ENCODE assay signal across 9 cellular contexts in genomic region chr14:20954736-20955537, GRCh38. TPM values are rescaled to one million over a fixed set of nuclear protein-coding genes. Genes with fewer than 3 reads are reported as not detected.
DNase-seq lines count a peak whose midpoint lies in the region; ATAC-seq and TF ChIP-seq lines count a peak whose summit lies in the region.
"Not testable (repeated sequence)": the region's sequence is repeated elsewhere in the genome, so short reads cannot be mapped to it uniquely, and the experiment has no call there.
"Had no signal": no experiment of that assay in that cellular context is flagged by ENCODE, and none has a peak within 500 bp of the region (broad histone marks: within the 10 kb centered on the region; RNA-seq: fewer than 3 reads in every experiment).

Gene RNASE2, plus strand, starts transcription at chr14:20955487. Its CDS starts 285 bp downstream, at chr14:20955772.

- not testable (repeated sequence) for H3K4me3 ChIP-seq in liver (ENCODE audit: low read depth in 1 of 3, low read length in 3 of 3)

- POLR2A ChIA-PET in CD4-positive, alpha-beta T cell (lab: Charles Lee); activated naive CD8-positive, alpha-beta T cell treated with anti-CD3 and anti-CD28 coated beads, Interleukin-2, amount 10 ng/mL, durations not matched to agents 7 days and 5 days (lab: Charles Lee): not testable (repeated sequence)

- CTCF ChIA-PET in CD4-positive, alpha-beta T cell (lab: Charles Lee) = interaction anchor here (1.1 kb wide), 1 partner anchor 16 kb away, joined by 4 read pairs; no protein-coding TSS in a partner anchor

- WGBS in liver = 42% methylated on average over 4 of the region's 4 CpGs

- intact Hi-C loops in CD4-positive, alpha-beta T cell (cut with DNase I, micrococcal nuclease); posterior vena cava (cut with DNase I): not testable (repeated sequence)

- H3K36me3 ChIP-seq in liver (ENCODE audit: control insufficient read depth in 4 of 4, insufficient read depth in 3 of 4, low read depth in 1 of 4, low read length in 3 of 4) = not testable (repeated sequence)

- TF ChIP-seq CTCF in CD4-positive, alpha-beta T cell (IDR thresholded peaks at IDR 0.05); liver (IDR thresholded peaks at IDR 0.05; ENCODE audit: low read depth, low read length, missing input control): not testable (repeated sequence)

- H3K9ac ChIP-seq in liver (ENCODE audit: low read depth in 1 of 2, low read length in 2 of 2) = not testable (repeated sequence)

- peak within 1 kb of the TSS; percentile 56 for H3K4me3 Mint-ChIP-seq in CD4-positive, alpha-beta T cell
- peak within 1 kb of the TSS; percentile 18 for H3K4me3 Mint-ChIP-seq in activated naive CD8-positive, alpha-beta T cell treated with anti-CD3 and anti-CD28 coated beads, Interleukin-2, amount 10 ng/mL, durations not matched to agents 7 days and 5 days

- not testable (repeated sequence) for H3K9me3 ChIP-seq in CD4-positive, alpha-beta T cell (ENCODE audit: control insufficient read depth, low read length); liver (ENCODE audit: control insufficient read depth in 4 of 4, low read length in 3 of 4)

- not testable (repeated sequence) for ATAC-seq in CD4-positive, alpha-beta T cell (ENCODE audit: poor library complexity); activated naive CD8-positive, alpha-beta T cell treated with anti-CD3 and anti-CD28 coated beads, Interleukin-2, amount 10 ng/mL, durations not matched to agents 7 days and 5 days (ENCODE audit: low read depth)

- H3K4me1 Mint-ChIP-seq in CD4-positive, alpha-beta T cell (ENCODE audit: low read depth) = peaks cover 23% of the 10 kb centered on the region
- H3K4me1 Mint-ChIP-seq in activated naive CD8-positive, alpha-beta T cell treated with anti-CD3 and anti-CD28 coated beads, Interleukin-2, amount 10 ng/mL, durations not matched to agents 7 days and 5 days = peaks cover 14% of the 10 kb centered on the region

- not testable (repeated sequence) for H3K27ac ChIP-seq in CD4-positive, alpha-beta T cell (ENCODE audit: low read depth, low read length); liver (ENCODE audit: low read depth in 1 of 2, low read length in 2 of 2)

- H3K27ac Mint-ChIP-seq in CD4-positive, alpha-beta T cell = peak within 1 kb of the TSS; percentile 15
- not testable (repeated sequence) for H3K27ac Mint-ChIP-seq in activated naive CD8-positive, alpha-beta T cell treated with anti-CD3 and anti-CD28 coated beads, Interleukin-2, amount 10 ng/mL, durations not matched to agents 7 days and 5 days

- not testable (repeated sequence) for H3K27me3 Mint-ChIP-seq in CD4-positive, alpha-beta T cell
- peaks cover 17% of the 10 kb centered on the region for H3K27me3 Mint-ChIP-seq in activated naive CD8-positive, alpha-beta T cell treated with anti-CD3 and anti-CD28 coated beads, Interleukin-2, amount 10 ng/mL, durations not matched to agents 7 days and 5 days

- H3K36me3 Mint-ChIP-seq in CD4-positive, alpha-beta T cell (ENCODE audit: low read depth); activated naive CD8-positive, alpha-beta T cell treated with anti-CD3 and anti-CD28 coated beads, Interleukin-2, amount 10 ng/mL, durations not matched to agents 7 days and 5 days: not testable (repeated sequence)

- not testable (repeated sequence) for H3K27me3 ChIP-seq in CD4-positive, alpha-beta T cell (ENCODE audit: control insufficient read depth, insufficient read depth, low read length); liver (ENCODE audit: control insufficient read depth in 4 of 4, insufficient read depth in 4 of 4, low read length in 3 of 4)

- H3K9me3 Mint-ChIP-seq in CD4-positive, alpha-beta T cell; activated naive CD8-positive, alpha-beta T cell treated with anti-CD3 and anti-CD28 coated beads, Interleukin-2, amount 10 ng/mL, durations not matched to agents 7 days and 5 days: not testable (repeated sequence)

- not testable (repeated sequence) for TF ChIP-seq RAD21 in liver (IDR thresholded peaks at IDR 0.05)

- not testable (repeated sequence) for DNase-seq in CD4-positive, alpha-beta T cell; activated naive CD8-positive, alpha-beta T cell treated with anti-CD3 and anti-CD28 coated beads, Interleukin-2, amount 10 ng/mL, durations not matched to agents 7 days and 5 days
- DNase-seq in MV-4-11 (lab: John Stamatoyannopoulos, UW) (peak; percentile 96), SKM-1 (lab: John Stamatoyannopoulos, UW; ENCODE audit: unreplicated experiment) (peak; percentile 51), fibroblast of peridontal ligament (ENCODE audit: extremely low read depth) (peak; percentile 50), posterior vena cava (ENCODE audit: low spot score) (peak; percentile 68)

- not testable (repeated sequence) for H3K4me1 ChIP-seq in liver (ENCODE audit: control insufficient read depth in 4 of 4, insufficient read depth in 4 of 4, low read length in 3 of 4)

TF ChIP-seq in liver, 16 proteins besides CTCF, POLR2A, EP300 and RAD21:
- TF ChIP-seq RXRA (IDR thresholded peaks at IDR 0.05) (peak in 1 of 2 donors; percentile 25), HNF4A (conservative IDR thresholded peaks at IDR 0.05) (peak; percentile 67 to 76)

RNA-seq across cellular contexts. Expression of gene RNASE2, which starts in this region (rescaled TPM):
- under 1 TPM; 0.34 to 0.36 TPM for total RNA-seq in CD4-positive, alpha-beta T cell
- not detected for total RNA-seq in activated naive CD8-positive, alpha-beta T cell treated with anti-CD3 and anti-CD28 coated beads, Interleukin-2, amount 10 ng/mL, durations not matched to agents 7 days and 5 days
- total RNA-seq in liver (10 to 100 TPM in 1 of 2 donors, under 1 TPM in 1; 0.59 to 27.0 TPM), posterior vena cava (1 to 10 TPM; 3.7 to 9.7 TPM)
- polyA plus RNA-seq in liver = 1 to 10 TPM; 2.9 to 5.7 TPM
- total RNA-seq: GM23248, PC-9 had no signal
- polyA plus RNA-seq: GM23248 had no signal
